In genomic region chr19:6800160-6800790, GRCh38 we compare ENCODE assay signal across 1 cellular context.
TF ChIP-seq lines count a peak whose summit lies in the region.

No MANE protein-coding gene starts in this region.

TF ChIP-seq in K562, 482 proteins besides CTCF, POLR2A, EP300 and RAD21:
- peak; percentile 93 for TF ChIP-seq ZNF121 (CRISPR knock-in tag; conservative IDR thresholded peaks at IDR 0.05)
- peak; percentile 20 for TF ChIP-seq RBM25 (IDR thresholded peaks at IDR 0.05; ENCODE audit: low read depth, low read length, severe bottlenecking)
